Comparison of ENCODE assay signal across 6 cellular contexts in genomic region chr19:32542477-32543106, GRCh38.
"Had no signal": no experiment of that assay in that cellular context is flagged by ENCODE, and none has a peak within 500 bp of the region (broad histone marks: within the 10 kb centered on the region; RNA-seq: fewer than 3 reads in every experiment).

No MANE protein-coding gene starts in this region.

- H3K27ac ChIP-seq: KMS-11 had no signal

- H3K9ac ChIP-seq: KMS-11 had no signal

- H3K36me3 ChIP-seq: HAP-1 had no signal

- H3K9me3 ChIP-seq: HAP-1 had no signal

- DNase-seq: GOT3, H7, KBM-7 had no signal

- H3K4me2 ChIP-seq: KMS-11 had no signal

- ATAC-seq: HCT116 had no signal

- H3K4me1 ChIP-seq: HAP-1 had no signal

- H3K4me3 ChIP-seq: HAP-1 had no signal
